Comparison of ENCODE assay signal across 1 cellular context in genomic region chr22:19604711-19605268, GRCh38.
TF ChIP-seq lines count a peak whose summit lies in the region.

No MANE protein-coding gene starts in this region.

TF ChIP-seq in HepG2, 621 proteins besides CTCF, POLR2A, EP300 and RAD21 (continued from another document and continues in another):
- TF ChIP-seq PAXIP1 (CRISPR knock-in tag; conservative IDR thresholded peaks at IDR 0.05) (peak; percentile 44; the same call in 1 of the 2 replicates), HNRNPUL1 (IDR thresholded peaks at IDR 0.05; ENCODE audit: low read depth, low read length) (no peak), ATF5 (CRISPR knock-in tag; IDR thresholded peaks at IDR 0.05; ENCODE audit: low read depth) (no peak), ZNF510 (CRISPR knock-in tag; IDR thresholded peaks at IDR 0.05; ENCODE audit: low read depth) (no peak), NR2C2 (CRISPR knock-in tag; IDR thresholded peaks at IDR 0.05; ENCODE audit: borderline replicate concordance) (peak; percentile 34; the same call in 1 of the 2 replicates), GTF2F1 (IDR thresholded peaks at IDR 0.05; ENCODE audit: low read length) (no peak), POGZ (CRISPR knock-in tag; IDR thresholded peaks at IDR 0.05) (peak; percentile 26; the same call in 1 of the 2 replicates), SKIL (CRISPR knock-in tag; IDR thresholded peaks at IDR 0.05; ENCODE audit: borderline replicate concordance) (peak; percentile 67), ETV5 (CRISPR knock-in tag; IDR thresholded peaks at IDR 0.05; ENCODE audit: borderline replicate concordance) (peak; percentile 50; the same call in 1 of the 2 replicates), DMTF1 (CRISPR knock-in tag; IDR thresholded peaks at IDR 0.05) (no peak), TFAP4 (IDR thresholded peaks at IDR 0.05; ENCODE audit: borderline replicate concordance, low read depth) (peak; percentile 74; the same call in 1 of the 2 replicates), MAFK (conservative IDR thresholded peaks at IDR 0.05 in 1 of 2, IDR thresholded peaks at IDR 0.05 in 1 of 2; ENCODE audit: low read length in 2 of 2) (no peak), MED1 (CRISPR knock-in tag; IDR thresholded peaks at IDR 0.05) (peak; percentile 57), ZNF570 (CRISPR knock-in tag; IDR thresholded peaks at IDR 0.05; ENCODE audit: borderline replicate concordance) (no peak), ZFP36L2 (CRISPR knock-in tag; IDR thresholded peaks at IDR 0.05) (no peak), ZNF143 (CRISPR knock-in tag; IDR thresholded peaks at IDR 0.05) (no peak), MXD4 (CRISPR knock-in tag; IDR thresholded peaks at IDR 0.05) (no peak), ZNF205 (CRISPR knock-in tag; IDR thresholded peaks at IDR 0.05) (no peak), ATM (IDR thresholded peaks at IDR 0.05; ENCODE audit: borderline replicate concordance) (no peak), ZNF142 (CRISPR knock-in tag; IDR thresholded peaks at IDR 0.05) (0 out of 2 replicates have a peak, but pooled peaks have one; percentile 15), RNF2 (conservative IDR thresholded peaks at IDR 0.05; ENCODE audit: low read depth) (no peak), HIC2 (CRISPR knock-in tag; IDR thresholded peaks at IDR 0.05; ENCODE audit: low read depth) (no peak), THAP8 (CRISPR knock-in tag; IDR thresholded peaks at IDR 0.05; ENCODE audit: borderline replicate concordance) (no peak), ZBTB34 (CRISPR knock-in tag; IDR thresholded peaks at IDR 0.05) (no peak), ZBTB21 (CRISPR knock-in tag; IDR thresholded peaks at IDR 0.05) (peak; percentile 89), TP53 (CRISPR knock-in tag; conservative IDR thresholded peaks at IDR 0.05) (no peak), ATF3 (CRISPR knock-in tag; IDR thresholded peaks at IDR 0.05) (0 out of 2 replicates have a peak, but pooled peaks have one; percentile 17), SALL1 (CRISPR knock-in tag; IDR thresholded peaks at IDR 0.05) (peak; percentile 65; the same call in 1 of the 2 replicates), ZSCAN20 (CRISPR knock-in tag; IDR thresholded peaks at IDR 0.05; ENCODE audit: borderline replicate concordance) (no peak), ZBTB8A (CRISPR knock-in tag; IDR thresholded peaks at IDR 0.05; ENCODE audit: borderline replicate concordance, low read depth) (no peak), SNRNP70 (IDR thresholded peaks at IDR 0.05; ENCODE audit: low read depth, low read length) (no peak), ZNF644 (CRISPR knock-in tag; IDR thresholded peaks at IDR 0.05; ENCODE audit: low read depth) (peak; percentile 50; the same call in 1 of the 2 replicates), MLX (CRISPR knock-in tag; IDR thresholded peaks at IDR 0.05) (0 out of 2 replicates have a peak, but pooled peaks have one; percentile 47), ZBTB38 (CRISPR knock-in tag; IDR thresholded peaks at IDR 0.05) (0 out of 2 replicates have a peak, but pooled peaks have one; percentile 29), ZNF33B (CRISPR knock-in tag; IDR thresholded peaks at IDR 0.05) (no peak), RBM22 (optimal IDR thresholded peaks at IDR 0.05; ENCODE audit: low read length) (no peak), SETDB1 (CRISPR knock-in tag; IDR thresholded peaks at IDR 0.05; ENCODE audit: borderline replicate concordance) (no peak)
